8 cellular contexts compared by ENCODE assay signal in genomic region chr19:40601061-40601973, GRCh38. TPM values are rescaled to one million over a fixed set of nuclear protein-coding genes. Genes with fewer than 3 reads are reported as not detected.
DNase-seq lines count a peak whose midpoint lies in the region; ATAC-seq, FAIRE-seq and TF ChIP-seq lines count a peak whose summit lies in the region.

Gene LTBP4, plus strand, starts transcription at chr19:40601369. Its CDS starts 19 bp downstream, at chr19:40601388.

- CTCF ChIA-PET in activated CD8-positive, alpha-beta memory T cell treated with anti-CD3 and anti-CD28 coated beads, Interleukin-2, amount 10 ng/mL, durations not matched to agents 7 days and 5 days (lab: Charles Lee) = interaction anchor here (0.9 to 9.3 kb wide), 12 partner anchors 10 to 295 kb away, joined by 3 to 65 read pairs (median 10); partner anchors contain the start of gene BLVRB

- FAIRE-seq in frontal cortex (lab: Jason Lieb, UNC) = no peak
- FAIRE-seq in GM19239 (lab: Jason Lieb, UNC) = no peak

- peaks cover 13% of the 10 kb centered on the region for H3K4me1 ChIP-seq in BE2C

- peak; percentile 57 for DNase-seq in BE2C
- no peak for DNase-seq in HFF-Myc (ENCODE audit: extremely low read depth, low read depth)
- no peak for DNase-seq in activated CD8-positive, alpha-beta memory T cell treated with anti-CD3 and anti-CD28 coated beads, Interleukin-2, amount 10 ng/mL, durations not matched to agents 7 days and 5 days
- DNase-seq in frontal cortex (ENCODE audit: low spot score in 2 of 2) = peak in 1 of 2 donors; percentile 68
- DNase-seq in omental fat pad (ENCODE audit: low spot score) = no peak
- DNase-seq in DMS153 (lab: John Stamatoyannopoulos, UW) = no peak
- DNase-seq in GM19239 (ENCODE audit: insufficient read length, low spot score) = no peak

- TF ChIP-seq CTCF in BE2C (IDR thresholded peaks at IDR 0.05; ENCODE audit: low read depth, low read length) (0 out of 2 replicates have a peak, but pooled peaks have one; percentile 2), HFF-Myc (IDR thresholded peaks at IDR 0.05; ENCODE audit: low read depth, low read length, missing control alignments) (peak; percentile 6), omental fat pad (IDR thresholded peaks at IDR 0.05) (no peak)

- no peaks in the 10 kb centered on the region for H3K9me3 Mint-ChIP-seq in activated CD8-positive, alpha-beta memory T cell treated with anti-CD3 and anti-CD28 coated beads, Interleukin-2, amount 10 ng/mL, durations not matched to agents 7 days and 5 days (ENCODE audit: low read depth)

- H3K9me3 ChIP-seq in BE2C = no peaks in the 10 kb centered on the region

- H3K27ac Mint-ChIP-seq in activated CD8-positive, alpha-beta memory T cell treated with anti-CD3 and anti-CD28 coated beads, Interleukin-2, amount 10 ng/mL, durations not matched to agents 7 days and 5 days = no peak within 1 kb of the TSS

- peaks cover 46% of the 10 kb centered on the region for H3K27me3 Mint-ChIP-seq in activated CD8-positive, alpha-beta memory T cell treated with anti-CD3 and anti-CD28 coated beads, Interleukin-2, amount 10 ng/mL, durations not matched to agents 7 days and 5 days

- H3K36me3 ChIP-seq in BE2C = no peaks in the 10 kb centered on the region

- peaks cover 49% of the 10 kb centered on the region for H3K27me3 ChIP-seq in BE2C

- H3K36me3 Mint-ChIP-seq in activated CD8-positive, alpha-beta memory T cell treated with anti-CD3 and anti-CD28 coated beads, Interleukin-2, amount 10 ng/mL, durations not matched to agents 7 days and 5 days = no peaks in the 10 kb centered on the region

- peak within 1 kb of the TSS; percentile 30 for H3K4me3 ChIP-seq in BE2C (ENCODE audit: low read depth, low read length)
- H3K4me3 ChIP-seq in HFF-Myc (replicated peaks; ENCODE audit: low read depth, low read length) = peak within 1 kb of the TSS; percentile 63

- peaks cover 67% of the 10 kb centered on the region for H3K4me1 Mint-ChIP-seq in activated CD8-positive, alpha-beta memory T cell treated with anti-CD3 and anti-CD28 coated beads, Interleukin-2, amount 10 ng/mL, durations not matched to agents 7 days and 5 days

- peak within 1 kb of the TSS; percentile 15 for H3K4me3 Mint-ChIP-seq in activated CD8-positive, alpha-beta memory T cell treated with anti-CD3 and anti-CD28 coated beads, Interleukin-2, amount 10 ng/mL, durations not matched to agents 7 days and 5 days

- no peak for ATAC-seq in activated CD8-positive, alpha-beta memory T cell treated with anti-CD3 and anti-CD28 coated beads, Interleukin-2, amount 10 ng/mL, durations not matched to agents 7 days and 5 days
- ATAC-seq in omental fat pad (ENCODE audit: low FRiP score) (no peak), HG03135 (IDR thresholded peaks at IDR 0.05; ENCODE audit: unreplicated experiment) (no peak)

RNA-seq across cellular contexts. Expression of gene LTBP4, which starts in this region (rescaled TPM):
- 116 TPM for polyA plus RNA-seq in BE2C (2012; ENCODE audit: insufficient read depth, insufficient read length, low read depth)
- 10 to 100 TPM; 42.8 to 75.9 TPM for total RNA-seq in activated CD8-positive, alpha-beta memory T cell treated with anti-CD3 and anti-CD28 coated beads, Interleukin-2, amount 10 ng/mL, durations not matched to agents 7 days and 5 days
- 25.3 TPM for total RNA-seq in frontal cortex
- total RNA-seq in omental fat pad = 100 to 1,000 TPM in 3 of 4 donors, 10 to 100 TPM in 1; 73.5 to 197 (median 114) TPM

Comparison
In these comparisons a context has a peak if more than half of its experiments do, and no peak if none do; other contexts are left out.
1. CTCF ChIP-seq: peak in BE2C (single experiment) and HFF-Myc (single experiment); none in omental fat pad (0 of 3).